In genomic region chrX:132615396-132616131, GRCh38 we compare ENCODE assay signal across 1 cellular context.
TF ChIP-seq lines count a peak whose summit lies in the region.

No MANE protein-coding gene starts in this region.

TF ChIP-seq in GM23338, 12 proteins besides CTCF, POLR2A, EP300 and RAD21 (continued from another document):
- TF ChIP-seq, protein P1, sequence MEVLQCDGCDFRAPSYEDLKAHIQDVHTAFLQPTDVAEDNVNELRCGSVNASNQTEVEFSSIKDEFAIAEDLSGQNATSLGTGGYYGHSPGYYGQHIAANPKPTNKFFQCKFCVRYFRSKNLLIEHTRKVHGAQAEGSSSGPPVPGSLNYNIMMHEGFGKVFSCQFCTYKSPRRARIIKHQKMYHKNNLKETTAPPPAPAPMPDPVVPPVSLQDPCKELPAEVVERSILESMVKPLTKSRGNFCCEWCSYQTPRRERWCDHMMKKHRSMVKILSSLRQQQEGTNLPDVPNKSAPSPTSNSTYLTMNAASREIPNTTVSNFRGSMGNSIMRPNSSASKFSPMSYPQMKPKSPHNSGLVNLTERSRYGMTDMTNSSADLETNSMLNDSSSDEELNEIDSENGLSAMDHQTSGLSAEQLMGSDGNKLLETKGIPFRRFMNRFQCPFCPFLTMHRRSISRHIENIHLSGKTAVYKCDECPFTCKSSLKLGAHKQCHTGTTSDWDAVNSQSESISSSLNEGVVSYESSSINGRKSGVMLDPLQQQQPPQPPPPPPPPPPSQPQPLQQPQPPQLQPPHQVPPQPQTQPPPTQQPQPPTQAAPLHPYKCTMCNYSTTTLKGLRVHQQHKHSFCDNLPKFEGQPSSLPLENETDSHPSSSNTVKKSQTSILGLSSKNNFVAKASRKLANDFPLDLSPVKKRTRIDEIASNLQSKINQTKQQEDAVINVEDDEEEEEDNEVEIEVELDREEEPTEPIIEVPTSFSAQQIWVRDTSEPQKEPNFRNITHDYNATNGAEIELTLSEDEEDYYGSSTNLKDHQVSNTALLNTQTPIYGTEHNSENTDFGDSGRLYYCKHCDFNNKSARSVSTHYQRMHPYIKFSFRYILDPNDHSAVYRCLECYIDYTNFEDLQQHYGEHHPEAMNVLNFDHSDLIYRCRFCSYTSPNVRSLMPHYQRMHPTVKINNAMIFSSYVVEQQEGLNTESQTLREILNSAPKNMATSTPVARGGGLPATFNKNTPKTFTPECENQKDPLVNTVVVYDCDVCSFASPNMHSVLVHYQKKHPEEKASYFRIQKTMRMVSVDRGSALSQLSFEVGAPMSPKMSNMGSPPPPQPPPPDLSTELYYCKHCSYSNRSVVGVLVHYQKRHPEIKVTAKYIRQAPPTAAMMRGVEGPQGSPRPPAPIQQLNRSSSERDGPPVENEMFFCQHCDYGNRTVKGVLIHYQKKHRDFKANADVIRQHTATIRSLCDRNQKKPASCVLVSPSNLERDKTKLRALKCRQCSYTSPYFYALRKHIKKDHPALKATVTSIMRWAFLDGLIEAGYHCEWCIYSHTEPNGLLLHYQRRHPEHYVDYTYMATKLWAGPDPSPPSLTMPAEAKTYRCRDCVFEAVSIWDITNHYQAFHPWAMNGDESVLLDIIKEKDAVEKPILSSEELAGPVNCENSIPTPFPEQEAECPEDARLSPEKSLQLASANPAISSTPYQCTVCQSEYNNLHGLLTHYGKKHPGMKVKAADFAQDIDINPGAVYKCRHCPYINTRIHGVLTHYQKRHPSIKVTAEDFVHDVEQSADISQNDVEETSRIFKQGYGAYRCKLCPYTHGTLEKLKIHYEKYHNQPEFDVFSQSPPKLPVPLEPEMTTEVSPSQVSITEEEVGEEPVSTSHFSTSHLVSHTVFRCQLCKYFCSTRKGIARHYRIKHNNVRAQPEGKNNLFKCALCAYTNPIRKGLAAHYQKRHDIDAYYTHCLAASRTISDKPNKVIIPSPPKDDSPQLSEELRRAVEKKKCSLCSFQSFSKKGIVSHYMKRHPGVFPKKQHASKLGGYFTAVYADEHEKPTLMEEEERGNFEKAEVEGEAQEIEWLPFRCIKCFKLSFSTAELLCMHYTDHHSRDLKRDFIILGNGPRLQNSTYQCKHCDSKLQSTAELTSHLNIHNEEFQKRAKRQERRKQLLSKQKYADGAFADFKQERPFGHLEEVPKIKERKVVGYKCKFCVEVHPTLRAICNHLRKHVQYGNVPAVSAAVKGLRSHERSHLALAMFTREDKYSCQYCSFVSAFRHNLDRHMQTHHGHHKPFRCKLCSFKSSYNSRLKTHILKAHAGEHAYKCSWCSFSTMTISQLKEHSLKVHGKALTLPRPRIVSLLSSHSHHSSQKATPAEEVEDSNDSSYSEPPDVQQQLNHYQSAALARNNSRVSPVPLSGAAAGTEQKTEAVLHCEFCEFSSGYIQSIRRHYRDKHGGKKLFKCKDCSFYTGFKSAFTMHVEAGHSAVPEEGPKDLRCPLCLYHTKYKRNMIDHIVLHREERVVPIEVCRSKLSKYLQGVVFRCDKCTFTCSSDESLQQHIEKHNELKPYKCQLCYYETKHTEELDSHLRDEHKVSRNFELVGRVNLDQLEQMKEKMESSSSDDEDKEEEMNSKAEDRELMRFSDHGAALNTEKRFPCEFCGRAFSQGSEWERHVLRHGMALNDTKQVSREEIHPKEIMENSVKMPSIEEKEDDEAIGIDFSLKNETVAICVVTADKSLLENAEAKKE (CRISPR knock-in tag; IDR thresholded peaks at IDR 0.05) = no peak
- TF ChIP-seq POLR2AphosphoS5 (IDR thresholded peaks at IDR 0.05; ENCODE audit: low read depth) (no peak), ZNF331 (CRISPR knock-in tag; IDR thresholded peaks at IDR 0.05; ENCODE audit: low read depth) (no peak), EZH2phosphoT487 (IDR thresholded peaks at IDR 0.05; ENCODE audit: unreplicated experiment) (no peak), NANOG (IDR thresholded peaks at IDR 0.05; ENCODE audit: borderline replicate concordance) (no peak), CREB1 (CRISPR knock-in tag; IDR thresholded peaks at IDR 0.05; ENCODE audit: low read depth) (no peak), ETS1 (IDR thresholded peaks at IDR 0.05) (no peak), EZH2 (IDR thresholded peaks at IDR 0.05; ENCODE audit: low read depth, unreplicated experiment) (no peak), STAT1 (IDR thresholded peaks at IDR 0.05; ENCODE audit: unreplicated experiment) (no peak)
TF ChIP-seq in GM23338: peak in this region for 0.
